Comparison of ENCODE assay signal across 8 cellular contexts in the genomic region with DNA sequence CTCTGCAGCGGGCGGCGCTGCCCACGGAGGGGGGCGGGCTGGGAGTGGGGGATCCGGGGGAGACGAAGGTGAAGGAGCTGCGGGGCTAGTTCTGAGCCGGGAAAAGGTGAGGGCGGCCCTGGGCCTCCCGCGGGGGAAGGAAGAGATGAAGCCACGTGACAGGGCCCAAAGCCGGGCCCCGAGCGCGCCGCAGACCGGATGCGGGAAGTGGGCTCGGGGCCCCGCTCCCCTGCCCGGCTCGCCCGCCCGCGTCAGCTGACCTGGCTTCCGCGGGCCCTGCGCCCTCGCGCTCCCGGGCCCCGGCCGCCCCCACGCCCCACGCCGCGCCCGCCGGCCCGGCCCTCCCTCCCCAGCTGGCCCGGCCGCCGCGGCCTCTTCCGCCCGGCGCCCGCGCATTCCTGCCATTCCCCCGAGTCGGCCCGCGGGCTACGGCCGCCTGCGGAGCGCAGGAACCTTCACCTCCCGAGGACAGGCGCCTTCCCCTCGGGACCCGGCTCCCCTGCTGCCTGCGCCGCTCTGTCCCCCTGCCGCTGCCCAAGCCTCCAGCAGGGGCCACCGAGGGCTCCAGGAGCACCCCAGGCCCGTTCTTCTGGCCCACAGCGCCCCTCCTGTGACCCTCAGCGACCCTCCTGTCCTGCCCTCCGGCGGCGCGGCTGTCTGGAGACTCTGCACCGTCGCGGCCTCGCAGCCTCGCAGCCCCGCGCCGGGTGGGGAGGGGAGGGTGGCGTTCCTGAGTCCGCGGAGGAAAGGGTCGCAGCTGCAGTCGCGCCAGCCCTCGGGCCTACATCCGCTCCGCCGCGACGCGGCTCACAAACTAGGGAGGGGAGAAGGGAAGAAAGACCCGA. TPM values are rescaled to one million over a fixed set of nuclear protein-coding genes. Genes with fewer than 3 reads are reported as not detected.
DNase-seq lines count a peak whose midpoint lies in the region; ATAC-seq, FAIRE-seq and TF ChIP-seq lines count a peak whose summit lies in the region.

No MANE protein-coding gene starts in this region.

- peak; percentile 90 for DNase-seq in GDM1 (lab: John Stamatoyannopoulos, UW)
- DNase-seq in Kasumi-1 (lab: John Stamatoyannopoulos, UW) = peak; percentile 33 to 40
- DNase-seq in bronchial epithelial cell (ENCODE audit: low read depth) = no peak
- DNase-seq in iris pigment epithelial cell (ENCODE audit: low read depth) = peak; percentile 67
- peak; percentile 67 for DNase-seq in stimulated activated CD4-positive, alpha-beta T cell treated with anti-CD3 and anti-CD28 coated beads, Interleukin-12 subunit alpha, Interleukin-12 subunit beta, amount 100 ng/mL, for 4 hours
- no peak for DNase-seq in dedifferentiated amniotic fluid mesenchymal stem cell (ENCODE audit: extremely low spot score)

- H3K27me3 ChIP-seq in bronchial epithelial cell (ENCODE audit: control insufficient read depth, insufficient read depth, low read length) = no peaks in the 10 kb centered on the region

- TF ChIP-seq CTCF in WI38 (IDR thresholded peaks at IDR 0.05; ENCODE audit: low read depth, low read length) = peak; percentile 14; the same call in 1 of the 2 replicates
- peak; percentile 45 for TF ChIP-seq CTCF in bronchial epithelial cell (IDR thresholded peaks at IDR 0.05; ENCODE audit: insufficient read depth, low read length, severe bottlenecking)

- peak overlapping the region; percentile 25 for H3K4me3 ChIP-seq in WI38 (ENCODE audit: low read depth, low read length)
- peak overlapping the region; percentile 54 for H3K4me3 ChIP-seq in bronchial epithelial cell (ENCODE audit: low read depth, low read length)

- peak; percentile 55 for ATAC-seq in GM21717 (IDR thresholded peaks at IDR 0.05; ENCODE audit: unreplicated experiment)

- no peak for FAIRE-seq in bronchial epithelial cell (lab: Jason Lieb, UNC)

- no peaks in the 10 kb centered on the region for H3K36me3 ChIP-seq in bronchial epithelial cell (ENCODE audit: control insufficient read depth, insufficient read depth, low read length)

RNA-seq across cellular contexts. Expression of gene NINJ2, which starts 20.4 kb away (rescaled TPM):
- total RNA-seq in bronchial epithelial cell = 0.26 TPM in 2 replicates

Comparison
In these comparisons a context has a peak if more than half of its experiments do, and no peak if none do; other contexts are left out.
1. DNase-seq: peak in GDM1 (single experiment), Kasumi-1 (2 of 2), iris pigment epithelial cell (single experiment) and stimulated activated CD4-positive, alpha-beta T cell treated with anti-CD3 and anti-CD28 coated beads, Interleukin-12 subunit alpha, Interleukin-12 subunit beta, amount 100 ng/mL, for 4 hours (single experiment); none in bronchial epithelial cell (single experiment) and dedifferentiated amniotic fluid mesenchymal stem cell (single experiment).